11 cellular contexts compared by ENCODE assay signal in genomic region chr7:73721237-73721848, GRCh38. TPM values are rescaled to one million over a fixed set of nuclear protein-coding genes. Genes with fewer than 3 reads are reported as not detected.
A peak's percentile ranks its signal among the peaks of the same experiment; 100 is the strongest.
DNase-seq lines count a peak whose midpoint lies in the region; ATAC-seq and TF ChIP-seq lines count a peak whose summit lies in the region.
"Had no signal": no experiment of that assay in that cellular context is flagged by ENCODE, and none has a peak within 500 bp of the region (broad histone marks: within the 10 kb centered on the region; RNA-seq: fewer than 3 reads in every experiment).

No MANE protein-coding gene starts in this region.

- no peak for TF ChIP-seq CTCF in CD8-positive, alpha-beta T cell (IDR thresholded peaks at IDR 0.05)
- no peak for TF ChIP-seq CTCF in neural crest cell (conservative IDR thresholded peaks at IDR 0.05)

- H3K36me3 ChIP-seq in CD8-positive, alpha-beta T cell (ENCODE audit: insufficient read depth, low read length) = no peaks in the 10 kb centered on the region
- no peaks in the 10 kb centered on the region for H3K36me3 ChIP-seq in CD4-positive, alpha-beta memory T cell (ENCODE audit: insufficient read depth, low read length)
- H3K36me3 ChIP-seq: upper lobe of left lung had no signal

- H3K4me1 ChIP-seq in CD8-positive, alpha-beta T cell (ENCODE audit: insufficient read depth, low read length) = peaks cover 28% of the 10 kb centered on the region
- H3K4me1 ChIP-seq in CD4-positive, alpha-beta memory T cell (ENCODE audit: insufficient read depth, low read length) = peaks cover 30% of the 10 kb centered on the region

- no peak overlapping the region for H3K4me3 ChIP-seq in CD8-positive, alpha-beta T cell (ENCODE audit: low read depth, low read length)
- no peak overlapping the region for H3K4me3 ChIP-seq in CD4-positive, alpha-beta memory T cell (ENCODE audit: low read length in 2 of 2)
- H3K4me3 ChIP-seq: smooth muscle cell, upper lobe of left lung had no signal

- no peaks in the 10 kb centered on the region for H3K27me3 Mint-ChIP-seq in CD8-positive, alpha-beta T cell (ENCODE audit: low read depth)
- H3K27me3 Mint-ChIP-seq in neural crest cell (ENCODE audit: low read depth) = peaks cover 8% of the 10 kb centered on the region
- peaks cover 0 to 2% of the 10 kb centered on the region in 2 donors for H3K27me3 Mint-ChIP-seq in CD4-positive, alpha-beta memory T cell

- ATAC-seq in CD8-positive, alpha-beta T cell = no peak
- no peak for ATAC-seq in GM21737 (IDR thresholded peaks at IDR 0.05; ENCODE audit: unreplicated experiment)

- POLR2A ChIA-PET in CD8-positive, alpha-beta T cell (lab: Charles Lee) = no interaction called here
- POLR2A ChIA-PET in CD4-positive, alpha-beta memory T cell (lab: Charles Lee; ENCODE audit: partially characterized antibody) = no interaction called here

- intact Hi-C loops in CD8-positive, alpha-beta T cell (cut with DNase I, micrococcal nuclease) = no loop called here
- intact Hi-C loops in CD4-positive, alpha-beta memory T cell (cut with micrococcal nuclease) = no loop called here

- H3K27ac ChIP-seq in CD8-positive, alpha-beta T cell (ENCODE audit: low read depth, low read length) = no peak overlapping the region
- H3K27ac ChIP-seq in CD4-positive, alpha-beta memory T cell (ENCODE audit: low read depth, low read length) = no peak overlapping the region
- H3K27ac ChIP-seq: upper lobe of left lung had no signal

- no peaks in the 10 kb centered on the region for H3K9me3 Mint-ChIP-seq in CD8-positive, alpha-beta T cell
- no peaks in the 10 kb centered on the region for H3K9me3 Mint-ChIP-seq in neural crest cell
- H3K9me3 Mint-ChIP-seq in CD4-positive, alpha-beta memory T cell = no peaks in the 10 kb centered on the region

- H3K4me1 Mint-ChIP-seq in CD8-positive, alpha-beta T cell (ENCODE audit: low read depth) = peaks cover 22% of the 10 kb centered on the region
- peaks cover 8% of the 10 kb centered on the region for H3K4me1 Mint-ChIP-seq in neural crest cell
- H3K4me1 Mint-ChIP-seq in CD4-positive, alpha-beta memory T cell = peaks cover 14 to 25% (median 17%) of the 10 kb centered on the region in 4 donors

- no peak for DNase-seq in CD8-positive, alpha-beta T cell
- DNase-seq in NCI-H1694 treated with DMSO at 0.1 percent for 48 hours (lab: John Stamatoyannopoulos, UW) (peak; percentile 99), cerebellum (ENCODE audit: low spot score) (peak; percentile 92), neural crest cell (ENCODE audit: low read depth, low spot score) (no peak), T-helper 9 cell (no peak)
- DNase-seq in stimulated activated CD4-positive, alpha-beta T cell treated with anti-CD3 and anti-CD28 coated beads, Interleukin-1b, Interleukin-23, amount 100 ng/mL, for 48 hours = no peak
- DNase-seq in CD4-positive, alpha-beta memory T cell = no peak

- H3K9me3 ChIP-seq in CD8-positive, alpha-beta T cell (ENCODE audit: low read length) = no peaks in the 10 kb centered on the region
- H3K9me3 ChIP-seq in CD4-positive, alpha-beta memory T cell (ENCODE audit: control insufficient read depth in 1 of 2, low read length in 2 of 2) = no peaks in the 10 kb centered on the region
- H3K9me3 ChIP-seq: upper lobe of left lung had no signal

- H3K4me3 Mint-ChIP-seq in CD8-positive, alpha-beta T cell = peak overlapping the region; percentile 29
- H3K4me3 Mint-ChIP-seq in neural crest cell = peak overlapping the region; percentile 88
- H3K4me3 Mint-ChIP-seq in CD4-positive, alpha-beta memory T cell = peak overlapping the region in 4 of 8 donors; percentile 47 to 64 (median 52)

- no peak overlapping the region for H3K27ac Mint-ChIP-seq in CD8-positive, alpha-beta T cell
- no peak overlapping the region for H3K27ac Mint-ChIP-seq in neural crest cell (ENCODE audit: unreplicated experiment)
- peak overlapping the region in 2 of 7 donors; percentile 71 to 75 for H3K27ac Mint-ChIP-seq in CD4-positive, alpha-beta memory T cell

- CTCF ChIA-PET in CD8-positive, alpha-beta T cell (lab: Charles Lee) = interaction anchor here (0.8 to 8.4 kb wide), 3 partner anchors 14 to 115 kb away, joined by 5 to 145 read pairs (median 7); no protein-coding TSS in a partner anchor
- CTCF ChIA-PET in CD4-positive, alpha-beta memory T cell (lab: Charles Lee; ENCODE audit: partially characterized antibody) = interaction anchor here (1.0 to 5.9 kb wide), 3 partner anchors 92 to 115 kb away, joined by 3 to 111 read pairs (median 4); no protein-coding TSS in a partner anchor

- no peaks in the 10 kb centered on the region for H3K27me3 ChIP-seq in CD8-positive, alpha-beta T cell (ENCODE audit: insufficient read depth, low read length)
- no peaks in the 10 kb centered on the region for H3K27me3 ChIP-seq in CD4-positive, alpha-beta memory T cell (ENCODE audit: insufficient read depth, low read length)
- H3K27me3 ChIP-seq: upper lobe of left lung had no signal

- H3K36me3 Mint-ChIP-seq in CD8-positive, alpha-beta T cell = no peaks in the 10 kb centered on the region
- H3K36me3 Mint-ChIP-seq in neural crest cell (ENCODE audit: low read depth) = no peaks in the 10 kb centered on the region
- H3K36me3 Mint-ChIP-seq in CD4-positive, alpha-beta memory T cell = no peaks in the 10 kb centered on the region

RNA-seq across cellular contexts. Expression of gene STX1A, which starts 1.9 kb away (rescaled TPM):
- total RNA-seq in CD8-positive, alpha-beta T cell = 10 to 100 TPM; 18.2 to 20.8 TPM
- total RNA-seq in cerebellum = 43.0 TPM
- total RNA-seq in neural crest cell = 16.4 and 17.7 TPM in 2 replicates
- total RNA-seq in CD4-positive, alpha-beta memory T cell = 1 to 10 TPM; 7.5 to 8.3 TPM
- polyA plus RNA-seq in CD4-positive, alpha-beta memory T cell = 1 to 10 TPM; 1.2 to 3.3 TPM

RNA-seq across cellular contexts. Expression of gene ABHD11, which starts 17.3 kb away (rescaled TPM):
- total RNA-seq in CD8-positive, alpha-beta T cell = 10 to 100 TPM; 12.2 to 12.3 TPM
- total RNA-seq in cerebellum (7.0 TPM), neural crest cell (23.3 and 26.4 TPM in 2 replicates)
- total RNA-seq in CD4-positive, alpha-beta memory T cell = 10 to 100 TPM; 22.3 to 23.9 TPM
- polyA plus RNA-seq in CD4-positive, alpha-beta memory T cell = 10 to 100 TPM in 1 of 2 donors, 1 to 10 TPM in 1; 7.4 to 13.1 TPM

RNA-seq across cellular contexts. Expression of gene BUD23, which starts 37.9 kb away (rescaled TPM):
- 100 to 1,000 TPM; 123 to 129 TPM for total RNA-seq in CD8-positive, alpha-beta T cell
- 17.0 TPM for total RNA-seq in cerebellum
- 66.9 and 70.8 TPM in 2 replicates for total RNA-seq in neural crest cell
- total RNA-seq in CD4-positive, alpha-beta memory T cell = 10 to 100 TPM; 54.3 to 60.6 TPM
- polyA plus RNA-seq in CD4-positive, alpha-beta memory T cell = 100 to 1,000 TPM; 114 to 187 TPM

RNA-seq across cellular contexts. Expression of gene DNAJC30, which starts 38.1 kb away (rescaled TPM):
- 10 to 100 TPM; 13.5 to 14.4 TPM for total RNA-seq in CD8-positive, alpha-beta T cell
- total RNA-seq in cerebellum (3.3 TPM), neural crest cell (11.1 and 11.4 TPM in 2 replicates)
- total RNA-seq in CD4-positive, alpha-beta memory T cell = 10 to 100 TPM; 16.3 to 16.5 TPM
- 1 to 10 TPM; 8.3 to 9.4 TPM for polyA plus RNA-seq in CD4-positive, alpha-beta memory T cell

RNA-seq across cellular contexts. Expression of gene CLDN3, which starts 48.7 kb away (rescaled TPM):
- not detected for total RNA-seq in CD8-positive, alpha-beta T cell
- total RNA-seq in cerebellum = 0.36 TPM
- total RNA-seq in neural crest cell = 0.19 TPM in 1 of 2 replicates, not detected in the other
- not detected for total RNA-seq in CD4-positive, alpha-beta memory T cell
- not detected for polyA plus RNA-seq in CD4-positive, alpha-beta memory T cell
- total RNA-seq: glomerular endothelial cell, smooth muscle cell had no signal

Comparison
In these comparisons a context has a peak if more than half of its experiments do, and no peak if none do; other contexts are left out.
1. DNase-seq: peak in NCI-H1694 treated with DMSO at 0.1 percent for 48 hours (single experiment) and cerebellum (single experiment); none in CD8-positive, alpha-beta T cell (0 of 7), neural crest cell (single experiment), stimulated activated CD4-positive, alpha-beta T cell treated with anti-CD3 and anti-CD28 coated beads, Interleukin-1b, Interleukin-23, amount 100 ng/mL, for 48 hours (single experiment), CD4-positive, alpha-beta memory T cell (0 of 5) and T-helper 9 cell (single experiment).